ENCODE assay signal across 16 cellular contexts in genomic region chr17:35166526-35166925, GRCh38. TPM values are rescaled to one million over a fixed set of nuclear protein-coding genes. Genes with fewer than 3 reads are reported as not detected.
DNase-seq lines count a peak whose midpoint lies in the region; ATAC-seq and TF ChIP-seq lines count a peak whose summit lies in the region.
"Had no signal": no experiment of that assay in that cellular context is flagged by ENCODE, and none has a peak within 500 bp of the region (broad histone marks: within the 10 kb centered on the region; RNA-seq: fewer than 3 reads in every experiment).

No MANE protein-coding gene starts in this region.

- H3K4me1 Mint-ChIP-seq in activated naive CD4-positive, alpha-beta T cell treated with anti-CD3 and anti-CD28 coated beads, Interleukin-2, amount 50 U/mL, for 24 hours, result peaks cover 38% of the 10 kb centered on the region
- H3K4me1 Mint-ChIP-seq: B cell had no signal

- no TSS peak for BruUV-seq in A673 (replicated peaks; lab: Mats Ljungman, UMichigan)

- no peak for DNase-seq in activated naive CD4-positive, alpha-beta T cell treated with anti-CD3 and anti-CD28 coated beads, Interleukin-2, amount 50 U/mL, for 72 hours (ENCODE audit: low spot score in 2 of 2)
- DNase-seq in epithelial cell of prostate (ENCODE audit: low read depth, low spot score) (no peak), sciatic nerve (ENCODE audit: low spot score) (peak; percentile 22), KBM-7 (no peak), Kasumi-1 (lab: John Stamatoyannopoulos, UW) (no peak), A673 (ENCODE audit: low spot score) (no peak)
- DNase-seq: 8988T, GOT3, H7, HFFc6 had no signal

- no peak overlapping the region for H3K4me3 Mint-ChIP-seq in activated naive CD4-positive, alpha-beta T cell treated with anti-CD3 and anti-CD28 coated beads, Interleukin-2, amount 50 U/mL, for 24 hours
- H3K4me3 Mint-ChIP-seq: B cell, HFFc6 had no signal

- H3K27ac ChIP-seq in epithelial cell of prostate, result peak overlapping the region; percentile 23
- H3K27ac ChIP-seq in A673 (ENCODE audit: low read depth, low read length, poor library complexity, severe bottlenecking), result no peak overlapping the region
- H3K27ac ChIP-seq: BLaER1 treated with 17β-estradiol and CSF1 and Interleukin-3, amounts not matched to agents 10 nM and 100 nM had no signal

- intact Hi-C loops in sciatic nerve (cut with DNase I) (no loop called here), A673 (cut with micrococcal nuclease; ENCODE audit: unreplicated experiment) (no loop called here)

- in situ Hi-C loops in KBM-7 (cut with MboI; ENCODE audit: low pct_unique_long_range_greater_than_20kb, low sequenced_read_pairs), result loop anchor here (25.0 kb wide), 1 partner anchor 571 kb away; the partner anchor contains the start of gene RASL10B

- H3K27me3 ChIP-seq in A673 (replicated peaks; ENCODE audit: insufficient read depth, low read depth, low read length, poor library complexity), result no peaks in the 10 kb centered on the region
- H3K27me3 ChIP-seq: BLaER1 treated with 17β-estradiol and CSF1 and Interleukin-3, amounts not matched to agents 10 nM and 100 nM had no signal

- CTCF ChIA-PET in A673 (lab: Charles Lee), result no interaction called here

- H3K27ac Mint-ChIP-seq in activated naive CD4-positive, alpha-beta T cell treated with anti-CD3 and anti-CD28 coated beads, Interleukin-2, amount 50 U/mL, for 24 hours, result peak overlapping the region; percentile 74
- no peak overlapping the region for H3K27ac Mint-ChIP-seq in activated naive CD4-positive, alpha-beta T cell treated with anti-CD3 and anti-CD28 coated beads, Interleukin-2, amount 50 U/mL, for 72 hours
- H3K27ac Mint-ChIP-seq: B cell, HFFc6 had no signal

- POLR2A ChIA-PET in A673 (lab: Charles Lee; ENCODE audit: low non-redundant PET), result no interaction called here

- H3K4me3 ChIP-seq in A673 (ENCODE audit: low read depth, low read length, poor library complexity, severe bottlenecking), result no peak overlapping the region
- H3K4me3 ChIP-seq: BLaER1 treated with 17β-estradiol and CSF1 and Interleukin-3, amounts not matched to agents 10 nM and 100 nM had no signal

- ATAC-seq in activated naive CD4-positive, alpha-beta T cell treated with anti-CD3 and anti-CD28 coated beads, Interleukin-2, amount 50 U/mL, for 72 hours, result no peak
- ATAC-seq in sciatic nerve, result no peak
- ATAC-seq: HCT116 had no signal

- H3K36me3 Mint-ChIP-seq in activated naive CD4-positive, alpha-beta T cell treated with anti-CD3 and anti-CD28 coated beads, Interleukin-2, amount 50 U/mL, for 24 hours, result no peaks in the 10 kb centered on the region
- no peaks in the 10 kb centered on the region for H3K36me3 Mint-ChIP-seq in activated naive CD4-positive, alpha-beta T cell treated with anti-CD3 and anti-CD28 coated beads, Interleukin-2, amount 50 U/mL, for 72 hours

- H3K27me3 Mint-ChIP-seq in activated naive CD4-positive, alpha-beta T cell treated with anti-CD3 and anti-CD28 coated beads, Interleukin-2, amount 50 U/mL, for 24 hours, result no peaks in the 10 kb centered on the region

- no peaks in the 10 kb centered on the region for H3K36me3 ChIP-seq in A673 (ENCODE audit: insufficient read depth, low read length, poor library complexity, severe bottlenecking)
- H3K36me3 ChIP-seq: BLaER1 treated with 17β-estradiol and CSF1 and Interleukin-3, amounts not matched to agents 10 nM and 100 nM had no signal

- no peaks in the 10 kb centered on the region for H3K4me1 ChIP-seq in A673 (ENCODE audit: insufficient read depth, low read length, poor library complexity, severe bottlenecking)

- no peaks in the 10 kb centered on the region for H3K9me3 Mint-ChIP-seq in activated naive CD4-positive, alpha-beta T cell treated with anti-CD3 and anti-CD28 coated beads, Interleukin-2, amount 50 U/mL, for 24 hours
- no peaks in the 10 kb centered on the region for H3K9me3 Mint-ChIP-seq in activated naive CD4-positive, alpha-beta T cell treated with anti-CD3 and anti-CD28 coated beads, Interleukin-2, amount 50 U/mL, for 72 hours
- H3K9me3 Mint-ChIP-seq: HFFc6 had no signal

- no peaks in the 10 kb centered on the region for H3K9me3 ChIP-seq in A673 (ENCODE audit: low read depth, low read length, poor library complexity, severe bottlenecking)
- H3K9me3 ChIP-seq: BLaER1 treated with 17β-estradiol and CSF1 and Interleukin-3, amounts not matched to agents 10 nM and 100 nM; Caco-2 had no signal

- no peak for TF ChIP-seq CTCF in A673 (conservative IDR thresholded peaks at IDR 0.05; ENCODE audit: low read depth, low read length)

RNA-seq across cellular contexts. Expression of gene UNC45B, which starts 18.9 kb away (rescaled TPM):
- under 1 TPM in 1 of 2 donors, not detected in 1; 0.07 TPM for total RNA-seq in activated naive CD4-positive, alpha-beta T cell treated with anti-CD3 and anti-CD28 coated beads, Interleukin-2, amount 50 U/mL, for 72 hours
- total RNA-seq in sciatic nerve (0.04 TPM), A673 (2021) (not detected in 2 replicates)
- total RNA-seq: B cell, Caco-2, HFFc6, HT-29 had no signal

RNA-seq across cellular contexts. Expression of gene NLE1, which starts 24.4 kb away (rescaled TPM):
- total RNA-seq in activated naive CD4-positive, alpha-beta T cell treated with anti-CD3 and anti-CD28 coated beads, Interleukin-2, amount 50 U/mL, for 72 hours, result 10 to 100 TPM; 17.7 to 35.6 TPM
- total RNA-seq in sciatic nerve (13.5 TPM), A673 (2021) (18.1 and 23.3 TPM in 2 replicates)

RNA-seq across cellular contexts. Expression of gene SLC35G3, which starts 27.7 kb away (rescaled TPM):
- total RNA-seq in activated naive CD4-positive, alpha-beta T cell treated with anti-CD3 and anti-CD28 coated beads, Interleukin-2, amount 50 U/mL, for 72 hours, result not detected
- total RNA-seq in sciatic nerve (not detected), A673 (2021) (not detected in 2 replicates)
- total RNA-seq: B cell, Caco-2, H7, HFFc6, HT-29 had no signal

RNA-seq across cellular contexts. Expression of gene FNDC8, which starts 45.1 kb away (rescaled TPM):
- total RNA-seq in activated naive CD4-positive, alpha-beta T cell treated with anti-CD3 and anti-CD28 coated beads, Interleukin-2, amount 50 U/mL, for 72 hours, result not detected
- total RNA-seq in sciatic nerve (not detected), A673 (2021) (not detected in 2 replicates)
- total RNA-seq: B cell, Caco-2, HFFc6, HT-29 had no signal

RNA-seq across cellular contexts. Expression of gene RAD51D, which starts 46.9 kb away (rescaled TPM):
- total RNA-seq in activated naive CD4-positive, alpha-beta T cell treated with anti-CD3 and anti-CD28 coated beads, Interleukin-2, amount 50 U/mL, for 72 hours, result 10 to 100 TPM; 30.4 TPM
- total RNA-seq in sciatic nerve (16.9 TPM), A673 (2021) (10.2 and 12.1 TPM in 2 replicates)
